Comparison of ENCODE assay signal across 8 cellular contexts in the genomic region with DNA sequence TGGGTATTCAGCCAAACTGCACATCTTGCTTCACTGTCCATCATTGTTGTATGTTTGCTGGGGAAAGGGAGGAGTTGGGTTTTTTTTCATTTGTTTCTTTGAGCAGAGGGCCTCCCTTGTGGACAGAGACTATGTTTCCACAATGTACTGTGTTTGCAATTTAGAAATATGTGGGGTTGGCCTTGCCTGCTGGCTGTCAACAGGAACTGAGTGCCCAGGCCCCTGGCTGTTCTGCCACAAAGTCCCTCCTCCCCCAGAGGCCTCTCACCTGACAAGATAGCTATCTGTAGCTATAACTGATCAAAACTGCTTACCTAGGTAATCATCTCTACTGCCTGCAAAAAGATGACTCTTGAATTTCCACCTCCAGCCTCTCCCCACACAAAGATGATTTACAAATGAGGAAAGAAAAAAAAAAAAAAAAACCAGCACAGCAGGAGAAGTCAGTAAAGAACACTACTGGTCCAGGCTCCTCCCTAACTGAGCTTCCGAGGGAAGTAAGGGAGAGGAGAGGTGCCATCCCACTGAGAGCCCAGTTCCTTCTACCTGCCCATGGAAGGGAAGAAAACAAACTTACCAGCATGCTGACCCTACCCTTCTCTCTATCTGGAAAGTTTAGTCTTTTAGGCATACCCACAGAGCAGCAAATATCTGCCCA.
DNase-seq lines count a peak whose midpoint lies in the region; ATAC-seq and TF ChIP-seq lines count a peak whose summit lies in the region.

No MANE protein-coding gene starts in this region.

- H3K4me1 ChIP-seq in foreskin keratinocyte = peaks cover 22% of the 10 kb centered on the region

- no peak for TF ChIP-seq CTCF in GM20000 (IDR thresholded peaks at IDR 0.05; ENCODE audit: extremely low read depth, missing control alignments)
- no peak for TF ChIP-seq CTCF in foreskin keratinocyte (conservative IDR thresholded peaks at IDR 0.05)

- ATAC-seq in foreskin keratinocyte = no peak
- no peak for ATAC-seq in activated CD4-positive, CD25-positive, alpha-beta regulatory T cell treated with anti-CD3 and anti-CD28 coated beads, Interleukin-2, amount 50 U/mL, for 24 hours

- peak; percentile 1 for DNase-seq in EH (ENCODE audit: low read depth)
- peak; percentile 21 for DNase-seq in GM20000 (ENCODE audit: low spot score)
- peak; percentile 7 for DNase-seq in NCI-H226
- DNase-seq in foreskin keratinocyte = no peak
- no peak for DNase-seq in effector CD4-positive, alpha-beta T cell
- DNase-seq in SKM-1 treated with dmso at 0.1 percent for 144 hours (lab: John Stamatoyannopoulos, UW; ENCODE audit: unreplicated experiment) = no peak
- no peak for DNase-seq in DMS 273 (lab: John Stamatoyannopoulos, UW; ENCODE audit: unreplicated experiment)

- H3K27ac ChIP-seq in foreskin keratinocyte = peak overlapping the region; percentile 96

- H3K27me3 ChIP-seq in foreskin keratinocyte = no peaks in the 10 kb centered on the region

Comparison
In these comparisons a context has a peak if more than half of its experiments do, and no peak if none do; other contexts are left out.
1. DNase-seq: peak in EH (single experiment), GM20000 (single experiment) and NCI-H226 (single experiment); none in foreskin keratinocyte (0 of 2), effector CD4-positive, alpha-beta T cell (single experiment), SKM-1 treated with dmso at 0.1 percent for 144 hours (single experiment) and DMS 273 (single experiment).